ENCODE assay signal across 32 cellular contexts in the genomic region with DNA sequence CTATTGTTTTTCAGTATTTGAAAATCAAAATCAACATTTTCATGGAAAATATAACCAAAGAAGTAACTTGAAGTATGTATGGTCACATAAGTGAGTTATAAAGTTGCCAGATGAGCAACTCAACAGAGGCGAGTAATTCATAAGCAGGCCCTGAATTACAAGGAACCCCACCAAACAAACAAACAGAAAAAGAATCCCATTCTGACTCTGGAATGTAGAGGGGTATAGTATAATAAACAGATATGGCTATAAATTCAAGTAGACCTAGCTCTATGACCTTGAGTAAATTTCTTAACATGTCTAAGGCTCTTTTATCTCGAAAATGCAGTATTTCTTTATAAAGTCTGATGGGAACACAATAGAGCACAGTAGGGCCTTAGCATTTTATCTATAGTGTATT. TPM values are rescaled to one million over a fixed set of nuclear protein-coding genes. Genes with fewer than 3 reads are reported as not detected.
"Had no signal": no experiment of that assay in that cellular context is flagged by ENCODE, and none has a peak within 500 bp of the region (broad histone marks: within the 10 kb centered on the region; RNA-seq: fewer than 3 reads in every experiment).

No MANE protein-coding gene starts in this region.

- H3K4me3 ChIP-seq: coronary artery, esophagus muscularis mucosa, gastrocnemius medialis, heart left ventricle had no signal

- FAIRE-seq: astrocyte, bronchial epithelial cell had no signal

- DNase-seq: activated B cell treated with CpG ODN at 0.5 μM for 24 hours; activated CD4-positive, alpha-beta T cell treated with anti-CD3 and anti-CD28 coated beads for 48 hours; activated CD4-positive, alpha-beta T cell treated with anti-CD3 and anti-CD28 coated beads, Interleukin-2, amount 50 U/mL, for 1 hour; activated CD4-positive, alpha-beta T cell treated with anti-CD3 and anti-CD28 coated beads, Interleukin-2, amount 50 U/mL, for 48 hours; activated CD8-positive, alpha-beta memory T cell treated with anti-CD3 and anti-CD28 coated beads for 24 hours; activated CD8-positive, alpha-beta T cell treated with anti-CD3 and anti-CD28 coated beads for 36 hours; activated effector memory CD4-positive, alpha-beta T cell treated with Interleukin-2 at 50 U/mL for 16 hours; activated gamma-delta T cell treated with Interleukin-2 at 50 U/mL for 16 hours; activated naive CD4-positive, alpha-beta T cell treated with anti-CD3 and anti-CD28 coated beads, Interleukin-2, amount 50 U/mL, for 16 hours; activated naive CD4-positive, alpha-beta T cell treated with Interleukin-2 at 50 U/mL for 16 hours; activated T-cell treated with anti-CD3 and anti-CD28 coated beads, Interleukin-2, amount 50 U/mL, for 4 hours; amniotic stem cell; anterior cingulate cortex; brain microvascular endothelial cell; effector CD8-positive, alpha-beta T cell; erythroblast; foreskin keratinocyte; gastrocnemius medialis; glutamatergic neuron; heart left ventricle; T-cell; T1000; WERI-Rb-1 had no signal

- H3K27ac ChIP-seq: brain microvascular endothelial cell, coronary artery, esophagus muscularis mucosa, foreskin keratinocyte, gastrocnemius medialis, heart left ventricle, WERI-Rb-1 had no signal

- H3K36me3 ChIP-seq: brain microvascular endothelial cell, esophagus muscularis mucosa, gastrocnemius medialis, heart left ventricle had no signal

- H3K4me1 Mint-ChIP-seq: activated T-helper 17 cell treated with anti-CD3 and anti-CD28 coated beads, Interleukin-2, amount 50 U/mL, for 72 hours; central memory CD8-positive, alpha-beta T cell had no signal

- H3K36me3 Mint-ChIP-seq: activated naive CD8-positive, alpha-beta T cell; T-cell had no signal

- H3K4me3 Mint-ChIP-seq: activated B cell treated with CpG ODN at 0.5 μM for 24 hours; activated CD8-positive, alpha-beta T cell treated with anti-CD3 and anti-CD28 coated beads for 36 hours; activated naive CD8-positive, alpha-beta T cell; activated T-cell treated with anti-CD3 and anti-CD28 coated beads, Interleukin-2, amount 50 U/mL, for 4 hours; activated T-helper 17 cell treated with anti-CD3 and anti-CD28 coated beads, Interleukin-2, amount 50 U/mL, for 72 hours; central memory CD8-positive, alpha-beta T cell; T-cell; T-helper 1 cell treated with Interleukin-12 subunit alpha and Interleukin-12 subunit beta and Interleukin-4 antibody, amounts not matched to agents 30 μg/mL and 1 μg/mL, for 36 hours had no signal

- H3K9me3 Mint-ChIP-seq: activated B cell treated with CpG ODN at 0.5 μM for 24 hours; activated CD8-positive, alpha-beta T cell treated with anti-CD3 and anti-CD28 coated beads for 36 hours; activated T-cell treated with anti-CD3 and anti-CD28 coated beads, Interleukin-2, amount 50 U/mL, for 4 hours; activated T-helper 17 cell treated with anti-CD3 and anti-CD28 coated beads, Interleukin-2, amount 50 U/mL, for 72 hours; central memory CD8-positive, alpha-beta T cell; T-cell; T-helper 1 cell treated with Interleukin-12 subunit alpha and Interleukin-12 subunit beta and Interleukin-4 antibody, amounts not matched to agents 30 μg/mL and 1 μg/mL, for 36 hours had no signal

- H3K27ac Mint-ChIP-seq: activated B cell treated with CpG ODN at 0.5 μM for 24 hours; activated CD8-positive, alpha-beta T cell treated with anti-CD3 and anti-CD28 coated beads for 36 hours; activated naive CD8-positive, alpha-beta T cell; activated T-helper 17 cell treated with anti-CD3 and anti-CD28 coated beads, Interleukin-2, amount 50 U/mL, for 72 hours; T-cell; T-helper 1 cell treated with Interleukin-12 subunit alpha and Interleukin-12 subunit beta and Interleukin-4 antibody, amounts not matched to agents 30 μg/mL and 1 μg/mL, for 36 hours had no signal

- H3K9me3 ChIP-seq: esophagus muscularis mucosa, gastrocnemius medialis, heart left ventricle had no signal

- H3K4me1 ChIP-seq: foreskin keratinocyte, gastrocnemius medialis had no signal

- ATAC-seq: activated CD4-positive, CD25-positive, alpha-beta regulatory T cell treated with anti-CD3 and anti-CD28 coated beads, Interleukin-2, amount 50 U/mL, for 24 hours; activated CD8-positive, alpha-beta T cell treated with anti-CD3 and anti-CD28 coated beads for 36 hours; activated T-cell treated with anti-CD3 and anti-CD28 coated beads, Interleukin-2, amount 50 U/mL, for 4 hours; activated T-helper 17 cell treated with anti-CD3 and anti-CD28 coated beads, Interleukin-2, amount 50 U/mL, for 72 hours; foreskin keratinocyte; gastrocnemius medialis; heart left ventricle; T-cell had no signal

- H3K27me3 ChIP-seq: brain microvascular endothelial cell had no signal

RNA-seq across cellular contexts. Expression of a gene that starts 4.7 kb away (rescaled TPM):
- total RNA-seq: activated B cell treated with CpG ODN at 0.5 μM for 24 hours had no signal
